ENCODE assay signal across 8 cellular contexts in the genomic region with DNA sequence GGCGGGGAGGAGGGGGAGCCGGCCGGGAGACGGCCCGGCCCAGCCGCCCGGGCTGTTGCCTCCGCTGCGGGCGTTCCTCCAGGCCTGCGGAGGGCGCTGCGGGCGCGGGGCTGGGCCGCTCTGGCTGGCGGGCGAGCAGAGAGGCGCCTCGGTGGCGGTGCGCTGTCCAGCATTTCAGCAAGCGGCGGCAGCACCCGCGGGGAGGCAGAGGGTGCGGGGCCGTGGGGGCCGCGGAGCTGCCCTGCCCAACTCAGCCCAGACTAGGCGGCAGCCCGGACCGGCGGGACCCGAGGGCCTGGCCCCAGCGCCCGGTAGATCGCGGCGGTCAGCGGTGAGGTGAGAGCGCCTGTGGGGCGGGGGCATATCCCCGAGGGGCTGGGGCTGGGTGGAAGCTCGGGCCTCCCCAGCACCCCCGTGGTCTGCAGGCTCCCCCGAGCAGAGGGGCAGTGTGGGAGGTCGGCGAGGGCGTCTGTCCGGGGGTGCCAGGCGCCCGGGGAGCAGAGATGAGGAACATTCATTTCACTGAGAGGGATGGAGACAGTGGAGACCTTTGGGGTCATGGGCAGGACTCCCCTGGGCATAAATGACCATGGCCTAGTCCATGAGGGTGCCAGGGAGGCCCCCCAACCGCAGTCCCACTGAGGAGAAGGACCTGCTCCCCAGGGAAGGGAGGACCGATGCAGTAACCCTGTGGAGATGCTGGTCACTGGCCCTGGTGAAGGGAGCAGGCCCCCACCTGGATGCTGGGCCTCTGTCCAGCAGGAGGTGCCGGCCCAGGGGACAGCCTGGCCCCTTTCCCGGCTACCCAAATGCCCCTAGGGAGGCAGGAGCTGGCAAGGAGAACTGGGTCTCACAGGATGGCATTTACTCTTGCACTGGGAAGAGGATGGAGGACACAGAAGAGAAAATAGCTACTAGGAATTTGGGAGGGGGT. TPM values are rescaled to one million over a fixed set of nuclear protein-coding genes. Genes with fewer than 3 reads are reported as not detected.
DNase-seq lines count a peak whose midpoint lies in the region; ATAC-seq and TF ChIP-seq lines count a peak whose summit lies in the region.

A gene with protein sequence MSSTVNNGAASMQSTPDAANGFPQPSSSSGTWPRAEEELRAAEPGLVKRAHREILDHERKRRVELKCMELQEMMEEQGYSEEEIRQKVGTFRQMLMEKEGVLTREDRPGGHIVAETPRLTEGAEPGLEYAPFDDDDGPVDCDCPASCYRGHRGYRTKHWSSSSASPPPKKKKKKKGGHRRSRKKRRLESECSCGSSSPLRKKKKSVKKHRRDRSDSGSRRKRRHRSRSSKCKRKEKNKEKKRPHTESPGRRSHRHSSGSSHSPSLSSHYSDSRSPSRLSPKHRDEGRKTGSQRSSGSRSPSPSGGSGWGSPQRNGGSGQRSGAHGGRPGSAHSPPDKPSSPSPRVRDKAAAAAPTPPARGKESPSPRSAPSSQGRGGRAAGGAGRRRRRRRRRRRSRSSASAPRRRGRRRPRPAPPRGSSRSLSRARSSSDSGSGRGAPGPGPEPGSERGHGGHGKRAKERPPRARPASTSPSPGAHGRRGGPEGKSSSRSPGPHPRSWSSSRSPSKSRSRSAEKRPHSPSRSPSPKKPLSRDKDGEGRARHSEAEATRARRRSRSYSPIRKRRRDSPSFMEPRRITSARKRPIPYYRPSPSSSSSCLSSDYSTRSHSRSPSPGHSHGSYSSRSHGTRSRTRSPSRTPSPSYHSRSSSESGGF (plus strand): TSS at position 165 of the 934 bp plus-strand sequence. CDS start 33,171 bp downstream, outside the sequence.

- H3K9me3 Mint-ChIP-seq in activated CD4-positive, alpha-beta T cell treated with anti-CD3 and anti-CD28 coated beads, Interleukin-2, amount 10 ng/mL, durations not matched to agents 7 days and 5 days: no peaks in the 10 kb centered on the region

- H3K4me3 ChIP-seq in coronary artery: peak within 1 kb of the TSS; percentile 49

- peak; percentile 16 for DNase-seq in GF-D8 (lab: John Stamatoyannopoulos, UW)
- peak; percentile 54 to 88 for DNase-seq in NCI-H524 (lab: John Stamatoyannopoulos, UW)
- peak; percentile 85 for DNase-seq in activated CD4-positive, alpha-beta T cell treated with anti-CD3 and anti-CD28 coated beads, Interleukin-2, amount 10 ng/mL, durations not matched to agents 7 days and 5 days
- no peak for DNase-seq in coronary artery (ENCODE audit: low spot score)
- peak; percentile 70 for DNase-seq in left lobe of liver (ENCODE audit: low spot score)
- DNase-seq in stimulated activated CD4-positive, alpha-beta T cell treated with anti-CD3 and anti-CD28 coated beads, Interleukin-2, amount 100 ng/mL, for 48 hours: peak; percentile 81 to 88

- H3K27me3 Mint-ChIP-seq in activated CD4-positive, alpha-beta T cell treated with anti-CD3 and anti-CD28 coated beads, Interleukin-2, amount 10 ng/mL, durations not matched to agents 7 days and 5 days: peaks cover 4% of the 10 kb centered on the region

- peak; percentile 75 for ATAC-seq in HG03280 (IDR thresholded peaks at IDR 0.05; ENCODE audit: unreplicated experiment)
- ATAC-seq in left lobe of liver: peak; percentile 99
- no peak for ATAC-seq in HG03045 (IDR thresholded peaks at IDR 0.05; ENCODE audit: unreplicated experiment)

- peak; percentile 44 for TF ChIP-seq CTCF in coronary artery (IDR thresholded peaks at IDR 0.05)

- no peaks in the 10 kb centered on the region for H3K36me3 Mint-ChIP-seq in activated CD4-positive, alpha-beta T cell treated with anti-CD3 and anti-CD28 coated beads, Interleukin-2, amount 10 ng/mL, durations not matched to agents 7 days and 5 days (ENCODE audit: low read depth)

- CTCF ChIA-PET in activated CD4-positive, alpha-beta T cell treated with anti-CD3 and anti-CD28 coated beads, Interleukin-2, amount 10 ng/mL, durations not matched to agents 7 days and 5 days (lab: Charles Lee): interaction anchor here (0.8 to 4.5 kb wide), 7 partner anchors 9 to 111 kb away, joined by 3 to 17 read pairs (median 4); no protein-coding TSS in a partner anchor

- no peak within 1 kb of the TSS for H3K27ac ChIP-seq in coronary artery

- H3K27ac Mint-ChIP-seq in activated CD4-positive, alpha-beta T cell treated with anti-CD3 and anti-CD28 coated beads, Interleukin-2, amount 10 ng/mL, durations not matched to agents 7 days and 5 days: no peak within 1 kb of the TSS

- POLR2A ChIA-PET in activated CD4-positive, alpha-beta T cell treated with anti-CD3 and anti-CD28 coated beads, Interleukin-2, amount 10 ng/mL, durations not matched to agents 7 days and 5 days (lab: Charles Lee): no interaction called here

- no peak within 1 kb of the TSS for H3K4me3 Mint-ChIP-seq in activated CD4-positive, alpha-beta T cell treated with anti-CD3 and anti-CD28 coated beads, Interleukin-2, amount 10 ng/mL, durations not matched to agents 7 days and 5 days

- no peaks in the 10 kb centered on the region for H3K4me1 Mint-ChIP-seq in activated CD4-positive, alpha-beta T cell treated with anti-CD3 and anti-CD28 coated beads, Interleukin-2, amount 10 ng/mL, durations not matched to agents 7 days and 5 days

RNA-seq across cellular contexts. Expression of the gene that starts here (rescaled TPM):
- not detected for total RNA-seq in activated CD4-positive, alpha-beta T cell treated with anti-CD3 and anti-CD28 coated beads, Interleukin-2, amount 10 ng/mL, durations not matched to agents 7 days and 5 days
- total RNA-seq in left lobe of liver: 0.20 TPM

Comparison
In these comparisons a context has a peak if more than half of its experiments do, and no peak if none do; other contexts are left out.
1. Peak in DNase-seq in activated CD4-positive, alpha-beta T cell treated with anti-CD3 and anti-CD28 coated beads, Interleukin-2, amount 10 ng/mL, durations not matched to agents 7 days and 5 days; RNA of the gene not detected or under 1 TPM.
2. Peak in DNase-seq and ATAC-seq in left lobe of liver; RNA of the gene not detected or under 1 TPM.